27 cellular contexts compared by ENCODE assay signal in genomic region chr3:78177780-78178179, GRCh38.
"Had no signal": no experiment of that assay in that cellular context is flagged by ENCODE, and none has a peak within 500 bp of the region (broad histone marks: within the 10 kb centered on the region; RNA-seq: fewer than 3 reads in every experiment).

No MANE protein-coding gene starts in this region.

- H3K27me3 Mint-ChIP-seq: memory B cell; naive B cell; natural killer cell treated with Interleukin-12 subunit alpha and Interleukin-12 subunit beta and Interleukin-15 and Interleukin-18, amount 100 ng/mL, for 72 hours; stimulated activated naive CD8-positive, alpha-beta T cell treated with anti-CD3 and anti-CD28 coated beads, Interleukin-15, amount 100 ng/mL, for 72 hours had no signal

- H3K36me3 Mint-ChIP-seq: memory B cell; mesothelial cell of epicardium; naive B cell; natural killer cell treated with Interleukin-12 subunit alpha and Interleukin-12 subunit beta and Interleukin-15 and Interleukin-18, amount 100 ng/mL, for 72 hours had no signal

- H3K4me3 ChIP-seq: esophagus muscularis mucosa, gastroesophageal sphincter, heart left ventricle, hepatocyte, lung, mucosa of descending colon, pancreas, right atrium auricular region, smooth muscle cell, thyroid gland, vagina had no signal

- ATAC-seq: foreskin keratinocyte; gastroesophageal sphincter; heart left ventricle; left colon; mucosa of descending colon; natural killer cell treated with Interleukin-12 subunit alpha and Interleukin-12 subunit beta and Interleukin-15 and Interleukin-18, amount 100 ng/mL, for 72 hours; pancreas; sciatic nerve; stimulated activated naive CD8-positive, alpha-beta T cell treated with anti-CD3 and anti-CD28 coated beads, Interleukin-15, amount 100 ng/mL, for 72 hours had no signal

- H3K36me3 ChIP-seq: esophagus muscularis mucosa, gastroesophageal sphincter, heart left ventricle, neutrophil, pancreas, right atrium auricular region, thyroid gland, vagina had no signal

- H3K4me3 Mint-ChIP-seq: memory B cell; mesothelial cell of epicardium; naive B cell; natural killer cell treated with Interleukin-12 subunit alpha and Interleukin-12 subunit beta and Interleukin-15 and Interleukin-18, amount 100 ng/mL, for 72 hours; neural crest cell; stimulated activated naive CD8-positive, alpha-beta T cell treated with anti-CD3 and anti-CD28 coated beads, Interleukin-15, amount 100 ng/mL, for 72 hours had no signal

- H3K27ac ChIP-seq: esophagus muscularis mucosa, foreskin keratinocyte, gastroesophageal sphincter, heart left ventricle, hepatocyte, neutrophil, pancreas, right atrium auricular region, thyroid gland, vagina had no signal

- H3K27ac Mint-ChIP-seq: memory B cell; mesothelial cell of epicardium; naive B cell; natural killer cell treated with Interleukin-12 subunit alpha and Interleukin-12 subunit beta and Interleukin-15 and Interleukin-18, amount 100 ng/mL, for 72 hours; stimulated activated naive CD8-positive, alpha-beta T cell treated with anti-CD3 and anti-CD28 coated beads, Interleukin-15, amount 100 ng/mL, for 72 hours had no signal

- H3K4me1 Mint-ChIP-seq: memory B cell; naive B cell; stimulated activated naive CD8-positive, alpha-beta T cell treated with anti-CD3 and anti-CD28 coated beads, Interleukin-15, amount 100 ng/mL, for 72 hours had no signal

- H3K9me3 ChIP-seq: esophagus muscularis mucosa, gastroesophageal sphincter, heart left ventricle, mucosa of descending colon, neutrophil, pancreas, right atrium auricular region, thyroid gland, vagina had no signal

- H3K9me3 Mint-ChIP-seq: mesothelial cell of epicardium, neural crest cell had no signal

- H3K27me3 ChIP-seq: esophagus muscularis mucosa, foreskin keratinocyte, gastroesophageal sphincter, heart left ventricle, hepatocyte, neutrophil, pancreas, right atrium auricular region, thyroid gland, vagina had no signal

- H3K4me1 ChIP-seq: esophagus muscularis mucosa, foreskin keratinocyte, gastroesophageal sphincter, heart left ventricle, pancreas, right atrium auricular region, thyroid gland, vagina had no signal

- DNase-seq: cortex of kidney; heart left ventricle; left colon; mucosa of descending colon; naive B cell; pancreas; stimulated activated CD4-positive, alpha-beta T cell treated with anti-CD3 and anti-CD28 coated beads, Interleukin-12 subunit alpha, Interleukin-12 subunit beta, amount 100 ng/mL, for 4 hours; stimulated activated CD4-positive, alpha-beta T cell treated with anti-CD3 and anti-CD28 coated beads, Interleukin-1b, Interleukin-23, amount 100 ng/mL, for 48 hours; stimulated activated CD4-positive, alpha-beta T cell treated with anti-CD3 and anti-CD28 coated beads, Interleukin-4, amount 100 ng/mL, for 1 hour; stimulated activated CD8-positive, alpha-beta memory T cell treated with anti-CD3 and anti-CD28 coated beads, Interleukin-4, amount 100 ng/mL, for 48 hours; stimulated activated naive CD4-positive, alpha-beta T cell; stimulated activated naive CD8-positive, alpha-beta T cell treated with anti-CD3 and anti-CD28 coated beads, Interleukin-15, amount 100 ng/mL, for 72 hours; thyroid gland had no signal
